ENCODE assay signal across 1 cellular context in genomic region chr2:216652566-216652965, GRCh38.
TF ChIP-seq lines count a peak whose summit lies in the region.

No MANE protein-coding gene starts in this region.

TF ChIP-seq in HepG2, 621 proteins besides CTCF, POLR2A, EP300 and RAD21:
- TF ChIP-seq PRDM10 (CRISPR knock-in tag; IDR thresholded peaks at IDR 0.05; ENCODE audit: low read depth) = no peak
- TF ChIP-seq ZNF44 (CRISPR knock-in tag; IDR thresholded peaks at IDR 0.05) = no peak
- TF ChIP-seq ZNF652 (CRISPR knock-in tag; IDR thresholded peaks at IDR 0.05; ENCODE audit: borderline replicate concordance, low read depth) = peak; percentile 62
- no peak for TF ChIP-seq ZNF839 (CRISPR knock-in tag; IDR thresholded peaks at IDR 0.05; ENCODE audit: borderline replicate concordance)
